In genomic region chrX:40543661-40544328, GRCh38 we compare ENCODE assay signal across 8 cellular contexts. TPM values are rescaled to one million over a fixed set of nuclear protein-coding genes. Genes with fewer than 3 reads are reported as not detected.
A peak's percentile ranks its signal among the peaks of the same experiment; 100 is the strongest.
DNase-seq lines count a peak whose midpoint lies in the region; ATAC-seq, FAIRE-seq and TF ChIP-seq lines count a peak whose summit lies in the region.

No MANE protein-coding gene starts in this region.

- TF ChIP-seq CTCF in AG09319 (IDR thresholded peaks at IDR 0.05; ENCODE audit: low read depth, low read length) (peak; percentile 83), GM12865 (IDR thresholded peaks at IDR 0.05; ENCODE audit: insufficient read depth, low read depth, low read length, missing control alignments) (peak; percentile 61), astrocyte of the spinal cord (IDR thresholded peaks at IDR 0.05; ENCODE audit: low read depth, low read length) (peak; percentile 84), smooth muscle cell (IDR thresholded peaks at IDR 0.05; ENCODE audit: borderline replicate concordance, insufficient read depth, poor library complexity, severe bottlenecking) (peak; percentile 85)

- peak overlapping the region; percentile 75 for H3K4me2 ChIP-seq in smooth muscle cell

- no peak for DNase-seq in AG09319 (ENCODE audit: extremely low read depth, low read depth)
- DNase-seq in GM12865 (ENCODE audit: low read depth): peak; percentile 49
- peak; percentile 47 for DNase-seq in NCI-H2227 treated with DMSO at 0.1 percent for 48 hours (lab: John Stamatoyannopoulos, UW)
- DNase-seq in astrocyte of the spinal cord (ENCODE audit: low read depth, low spot score): peak; percentile 57
- peak; percentile 44 for DNase-seq in iPS DF 4.7 (ENCODE audit: extremely low read depth, low spot score)
- DNase-seq in smooth muscle cell (lab: John Stamatoyannopoulos, UW; ENCODE audit: unreplicated experiment): no peak
- DNase-seq in H54 (ENCODE audit: insufficient read length, low spot score): no peak

- H3K4me1 ChIP-seq in smooth muscle cell (ENCODE audit: low read depth): peaks cover 4% of the 10 kb centered on the region

- peak overlapping the region; percentile 77 for H2AFZ ChIP-seq in smooth muscle cell (ENCODE audit: low read depth)

- FAIRE-seq in H54 (lab: Jason Lieb, UNC): no peak

- H3K79me2 ChIP-seq in smooth muscle cell (ENCODE audit: low read depth): no peaks in the 10 kb centered on the region

- H3K27ac ChIP-seq in smooth muscle cell (ENCODE audit: low read depth): peak overlapping the region; percentile 57

- ATAC-seq in HG03521 (IDR thresholded peaks at IDR 0.05; ENCODE audit: unreplicated experiment): no peak

- no peak for TF ChIP-seq POLR2A in H54 (IDR thresholded peaks at IDR 0.05; ENCODE audit: low read depth, low read length)

- H3K9ac ChIP-seq in smooth muscle cell (ENCODE audit: low read depth): no peak overlapping the region

- peaks cover 2% of the 10 kb centered on the region for H3F3A ChIP-seq in smooth muscle cell (ENCODE audit: low read depth)

- H3K4me3 ChIP-seq in GM12865 (ENCODE audit: low read depth, low read length) (no peak overlapping the region), astrocyte of the spinal cord (ENCODE audit: low read depth, low read length) (no peak overlapping the region), smooth muscle cell (peak overlapping the region; percentile 26)

- WGBS in smooth muscle cell (ENCODE audit: low lambda C conversion rate): 11% methylated on average over 8 of the region's 8 CpGs

- in situ Hi-C loops in astrocyte of the spinal cord (cut with HindIII; ENCODE audit: low sequenced_read_pairs): no loop called here

- no peaks in the 10 kb centered on the region for H4K20me1 ChIP-seq in smooth muscle cell (ENCODE audit: low read depth)

- no peaks in the 10 kb centered on the region for H3K9me3 ChIP-seq in smooth muscle cell (replicated peaks; ENCODE audit: low read depth)

- no peaks in the 10 kb centered on the region for H3K27me3 ChIP-seq in smooth muscle cell (ENCODE audit: low read depth)

- H3K36me3 ChIP-seq in smooth muscle cell (ENCODE audit: low read depth): no peaks in the 10 kb centered on the region

RNA-seq across cellular contexts. Expression of gene ATP6AP2, which starts 37.0 kb away (rescaled TPM):
- 164 and 205 TPM in 2 replicates for total RNA-seq in smooth muscle cell
- polyA plus RNA-seq in smooth muscle cell: 179 and 207 TPM in 2 replicates

Comparison
In these comparisons a context has a peak if more than half of its experiments do, and no peak if none do; other contexts are left out.
1. DNase-seq: peak in GM12865 (single experiment), NCI-H2227 treated with DMSO at 0.1 percent for 48 hours (single experiment), astrocyte of the spinal cord (single experiment) and iPS DF 4.7 (single experiment); none in AG09319 (single experiment), smooth muscle cell (single experiment) and H54 (single experiment).
2. Peak in every context shown above with its lines, with median percentiles within 50 percentile points of each other: CTCF ChIP-seq.